8 cellular contexts compared by ENCODE assay signal in genomic region chr15:99014803-99015676, GRCh38. TPM values are rescaled to one million over a fixed set of nuclear protein-coding genes. Genes with fewer than 3 reads are reported as not detected.
DNase-seq lines count a peak whose midpoint lies in the region; ATAC-seq and TF ChIP-seq lines count a peak whose summit lies in the region.

No MANE protein-coding gene starts in this region.

- intact Hi-C loops in lower lobe of right lung (cut with DNase I), result no loop called here

- H3K4me3 Mint-ChIP-seq in T-helper 1 cell treated with Interleukin-12 subunit alpha and Interleukin-12 subunit beta and Interleukin-4 antibody, amounts not matched to agents 30 μg/mL and 1 μg/mL, for 36 hours, result peak overlapping the region; percentile 69
- H3K4me3 Mint-ChIP-seq in stimulated activated memory B cell treated with anti-CD40 and anti-IgM and Interleukin-4, amounts not matched to agents 10 μg/mL and 1 μg/mL and 100 μg/mL, for 72 hours, result peak overlapping the region; percentile 62

- peaks cover 10% of the 10 kb centered on the region for H3K4me1 ChIP-seq in lower lobe of right lung

- no peaks in the 10 kb centered on the region for H3K9me3 ChIP-seq in lower lobe of right lung

- peaks cover 20% of the 10 kb centered on the region for H3K27me3 ChIP-seq in lower lobe of right lung (ENCODE audit: low read depth)

- H3K27me3 Mint-ChIP-seq in T-helper 1 cell treated with Interleukin-12 subunit alpha and Interleukin-12 subunit beta and Interleukin-4 antibody, amounts not matched to agents 30 μg/mL and 1 μg/mL, for 36 hours (ENCODE audit: low read depth), result peaks cover 47% of the 10 kb centered on the region
- H3K27me3 Mint-ChIP-seq in stimulated activated memory B cell treated with anti-CD40 and anti-IgM and Interleukin-4, amounts not matched to agents 10 μg/mL and 1 μg/mL and 100 μg/mL, for 72 hours, result peaks cover 63% of the 10 kb centered on the region

- H3K27ac ChIP-seq in lower lobe of right lung, result peak overlapping the region; percentile 60

- H3K27ac Mint-ChIP-seq in T-helper 1 cell treated with Interleukin-12 subunit alpha and Interleukin-12 subunit beta and Interleukin-4 antibody, amounts not matched to agents 30 μg/mL and 1 μg/mL, for 36 hours, result peak overlapping the region; percentile 67
- no peak overlapping the region for H3K27ac Mint-ChIP-seq in stimulated activated memory B cell treated with anti-CD40 and anti-IgM and Interleukin-4, amounts not matched to agents 10 μg/mL and 1 μg/mL and 100 μg/mL, for 72 hours

- H3K36me3 ChIP-seq in lower lobe of right lung, result no peaks in the 10 kb centered on the region

- DNase-seq in GM10266 (ENCODE audit: extremely low spot score) (peak; percentile 80), HT1080 (ENCODE audit: low read depth) (peak; percentile 66), dedifferentiated amniotic fluid mesenchymal stem cell (ENCODE audit: extremely low spot score) (peak; percentile 28), lower lobe of right lung (peak; percentile 84), NCI-H524 treated with DMSO at 0.1 percent for 48 hours (lab: John Stamatoyannopoulos, UW) (no peak)

- no peaks in the 10 kb centered on the region for H3K36me3 Mint-ChIP-seq in T-helper 1 cell treated with Interleukin-12 subunit alpha and Interleukin-12 subunit beta and Interleukin-4 antibody, amounts not matched to agents 30 μg/mL and 1 μg/mL, for 36 hours (ENCODE audit: low read depth)
- no peaks in the 10 kb centered on the region for H3K36me3 Mint-ChIP-seq in stimulated activated memory B cell treated with anti-CD40 and anti-IgM and Interleukin-4, amounts not matched to agents 10 μg/mL and 1 μg/mL and 100 μg/mL, for 72 hours

- H3K4me3 ChIP-seq in lower lobe of right lung, result peak overlapping the region; percentile 48

- TF ChIP-seq CTCF in GM10266 (IDR thresholded peaks at IDR 0.05; ENCODE audit: control insufficient read depth, insufficient read depth, low read depth, missing control alignments), result no peak
- TF ChIP-seq CTCF in lower lobe of right lung (IDR thresholded peaks at IDR 0.05), result no peak

- ATAC-seq in GM21529 (IDR thresholded peaks at IDR 0.05; ENCODE audit: unreplicated experiment) (peak; percentile 85), lower lobe of right lung (peak; percentile 96)
- ATAC-seq in stimulated activated memory B cell treated with anti-CD40 and anti-IgM and Interleukin-4, amounts not matched to agents 10 μg/mL and 1 μg/mL and 100 μg/mL, for 72 hours, result peak; percentile 79

- H3K4me1 Mint-ChIP-seq in T-helper 1 cell treated with Interleukin-12 subunit alpha and Interleukin-12 subunit beta and Interleukin-4 antibody, amounts not matched to agents 30 μg/mL and 1 μg/mL, for 36 hours (ENCODE audit: low read depth), result peaks cover 1% of the 10 kb centered on the region
- H3K4me1 Mint-ChIP-seq in stimulated activated memory B cell treated with anti-CD40 and anti-IgM and Interleukin-4, amounts not matched to agents 10 μg/mL and 1 μg/mL and 100 μg/mL, for 72 hours, result peaks cover 6% of the 10 kb centered on the region

- no peaks in the 10 kb centered on the region for H3K9me3 Mint-ChIP-seq in T-helper 1 cell treated with Interleukin-12 subunit alpha and Interleukin-12 subunit beta and Interleukin-4 antibody, amounts not matched to agents 30 μg/mL and 1 μg/mL, for 36 hours
- H3K9me3 Mint-ChIP-seq in stimulated activated memory B cell treated with anti-CD40 and anti-IgM and Interleukin-4, amounts not matched to agents 10 μg/mL and 1 μg/mL and 100 μg/mL, for 72 hours, result no peaks in the 10 kb centered on the region

RNA-seq across cellular contexts. Expression of gene PGPEP1L, which starts 7.4 kb away (rescaled TPM):
- total RNA-seq in HT1080 (2014; rRNA removed; shearing (Covaris generic)), result not detected in 2 replicates
- not detected in 2 replicates for polyA plus RNA-seq in HT1080 (2015; cell fraction: cytosol; rRNA removed)
- not detected in 2 replicates for polyA plus RNA-seq in HT1080 (2015; cell fraction: nucleus; rRNA removed)
- total RNA-seq in lower lobe of right lung, result not detected
